Comparison of ENCODE assay signal across 10 cellular contexts in genomic region chr1:169091480-169091941, GRCh38. TPM values are rescaled to one million over a fixed set of nuclear protein-coding genes. Genes with fewer than 3 reads are reported as not detected.
A peak's percentile ranks its signal among the peaks of the same experiment; 100 is the strongest.
DNase-seq lines count a peak whose midpoint lies in the region; ATAC-seq and TF ChIP-seq lines count a peak whose summit lies in the region.
"Had no signal": no experiment of that assay in that cellular context is flagged by ENCODE, and none has a peak within 500 bp of the region (broad histone marks: within the 10 kb centered on the region; RNA-seq: fewer than 3 reads in every experiment).

No MANE protein-coding gene starts in this region.

- H3K4me3 Mint-ChIP-seq in immature natural killer cell = no peak overlapping the region

- H3K9me3 ChIP-seq in left lung = no peaks in the 10 kb centered on the region

- H3K36me3 Mint-ChIP-seq in immature natural killer cell = no peaks in the 10 kb centered on the region

- H3K4me3 ChIP-seq in GM12865 (ENCODE audit: low read depth, low read length) = no peak overlapping the region
- H3K4me3 ChIP-seq in epithelial cell of proximal tubule (ENCODE audit: low read depth, low read length) = no peak overlapping the region
- no peak overlapping the region for H3K4me3 ChIP-seq in left lung

- ATAC-seq in GM21447 (IDR thresholded peaks at IDR 0.05; ENCODE audit: unreplicated experiment) (peak; percentile 76), HG03342 (IDR thresholded peaks at IDR 0.05; ENCODE audit: unreplicated experiment) (peak; percentile 86), left lung (no peak)

- peaks cover 11 to 21% (median 16%) of the 10 kb centered on the region in 3 donors for H3K27me3 Mint-ChIP-seq in immature natural killer cell (ENCODE audit: low read depth in 3 of 3)

- no peak overlapping the region for H3K27ac Mint-ChIP-seq in immature natural killer cell

- H3K36me3 ChIP-seq in left lung = no peaks in the 10 kb centered on the region

- TF ChIP-seq CTCF in GM12865 (IDR thresholded peaks at IDR 0.05; ENCODE audit: insufficient read depth, low read depth, low read length, missing control alignments) (no peak), epithelial cell of proximal tubule (conservative IDR thresholded peaks at IDR 0.05; ENCODE audit: low read depth, low read length) (no peak), left lung (IDR thresholded peaks at IDR 0.05) (no peak)

- DNase-seq in GM12865 (ENCODE audit: low read depth) (peak; percentile 76), epithelial cell of proximal tubule (ENCODE audit: low read depth) (peak; percentile 87), left lung (no peak), immature natural killer cell (no peak), NCI-H510A treated with DMSO at 0.1 percent for 48 hours (lab: John Stamatoyannopoulos, UW) (no peak), NCI-H2196 treated with DMSO at 0.1 percent for 48 hours (lab: John Stamatoyannopoulos, UW; ENCODE audit: unreplicated experiment) (no peak)
- DNase-seq: activated CD8-positive, alpha-beta memory T cell treated with anti-CD3 and anti-CD28 coated beads for 24 hours had no signal

- no peak overlapping the region for H3K27ac ChIP-seq in left lung
- H3K27ac ChIP-seq: HL-60 had no signal

- no peaks in the 10 kb centered on the region for H3K4me1 ChIP-seq in left lung

- no peaks in the 10 kb centered on the region for H3K27me3 ChIP-seq in left lung

- H3K4me1 Mint-ChIP-seq in immature natural killer cell = peaks cover 0 to 1% of the 10 kb centered on the region in 2 donors

- intact Hi-C loops in left lung (cut with DNase I) = no loop called here

- H3K9me3 Mint-ChIP-seq in immature natural killer cell = no peaks in the 10 kb centered on the region

RNA-seq across cellular contexts. Expression of gene ATP1B1, which starts 15.0 kb away (rescaled TPM):
- total RNA-seq in epithelial cell of proximal tubule (73.0 and 83.3 TPM in 2 replicates), left lung (100 to 1,000 TPM; 288 to 295 TPM)
- 1 to 10 TPM; 1.2 to 9.0 (median 2.4) TPM for polyA plus RNA-seq in immature natural killer cell

Comparison
In these comparisons a context has a peak if more than half of its experiments do, and no peak if none do; other contexts are left out.
1. DNase-seq: peak in GM12865 (single experiment) and epithelial cell of proximal tubule (single experiment); none in left lung (0 of 2), immature natural killer cell (0 of 3), NCI-H510A treated with DMSO at 0.1 percent for 48 hours (single experiment) and NCI-H2196 treated with DMSO at 0.1 percent for 48 hours (single experiment).